In genomic region chr16:47037396-47037745, GRCh38 we compare ENCODE assay signal across 8 cellular contexts.
A peak's percentile ranks its signal among the peaks of the same experiment; 100 is the strongest.
DNase-seq lines count a peak whose midpoint lies in the region; ATAC-seq and TF ChIP-seq lines count a peak whose summit lies in the region.

No MANE protein-coding gene starts in this region.

- H3K4me3 ChIP-seq in CD4-positive, CD25-positive, alpha-beta regulatory T cell (ENCODE audit: low read depth, low read length), result no peak overlapping the region
- peak overlapping the region; percentile 66 for H3K4me3 ChIP-seq in HL-60 (replicated peaks; ENCODE audit: insufficient read depth, low read length)
- peak overlapping the region; percentile 68 for H3K4me3 ChIP-seq in parathyroid adenoma (ENCODE audit: low read depth, low read length)

- H3K36me3 Mint-ChIP-seq in CD4-positive, CD25-positive, alpha-beta regulatory T cell, result no peaks in the 10 kb centered on the region

- H3K27ac ChIP-seq in CD4-positive, CD25-positive, alpha-beta regulatory T cell (ENCODE audit: insufficient read depth, low read length, poor library complexity, severe bottlenecking), result no peak overlapping the region
- H3K27ac ChIP-seq in HL-60 (replicated peaks), result no peak overlapping the region
- no peak overlapping the region for H3K27ac ChIP-seq in foreskin keratinocyte
- H3K27ac ChIP-seq in parathyroid adenoma, result no peak overlapping the region

- no peaks in the 10 kb centered on the region for H3K9me3 ChIP-seq in CD4-positive, CD25-positive, alpha-beta regulatory T cell (ENCODE audit: control insufficient read depth in 2 of 2, low read length in 2 of 2)
- no peaks in the 10 kb centered on the region for H3K9me3 ChIP-seq in parathyroid adenoma (ENCODE audit: control insufficient read depth, low read length)

- peak overlapping the region; percentile 66 to 85 (median 78) for H3K4me3 Mint-ChIP-seq in CD4-positive, CD25-positive, alpha-beta regulatory T cell

- no peak overlapping the region for H3K27ac Mint-ChIP-seq in CD4-positive, CD25-positive, alpha-beta regulatory T cell

- H3K4me2 ChIP-seq in parathyroid adenoma (ENCODE audit: low read length), result peak overlapping the region; percentile 95

- no peaks in the 10 kb centered on the region for H3K36me3 ChIP-seq in CD4-positive, CD25-positive, alpha-beta regulatory T cell (ENCODE audit: control insufficient read depth, insufficient read depth, low read length)
- H3K36me3 ChIP-seq in parathyroid adenoma (ENCODE audit: control insufficient read depth, insufficient read depth, low read length), result no peaks in the 10 kb centered on the region

- H3K4me1 Mint-ChIP-seq in CD4-positive, CD25-positive, alpha-beta regulatory T cell, result peaks cover 0 to 6% (median 0%) of the 10 kb centered on the region in 4 donors

- peak overlapping the region; percentile 99 for H2AFZ ChIP-seq in parathyroid adenoma

- peak; percentile 7 for ATAC-seq in CD4-positive, CD25-positive, alpha-beta regulatory T cell (ENCODE audit: low read depth in 2 of 2)
- ATAC-seq in GM21367 (IDR thresholded peaks at IDR 0.05; ENCODE audit: unreplicated experiment), result peak; percentile 18
- ATAC-seq in foreskin keratinocyte, result peak; percentile 50

- peaks cover 0 to 2% (median 0%) of the 10 kb centered on the region in 7 donors for H3K9me3 Mint-ChIP-seq in CD4-positive, CD25-positive, alpha-beta regulatory T cell

- DNase-seq in CD4-positive, CD25-positive, alpha-beta regulatory T cell, result peak in 1 of 3 donors; percentile 30
- DNase-seq in HL-60 (ENCODE audit: low read depth in 1 of 2, low spot score in 1 of 2), result peak in 1 of 2 experiments; percentile 9
- peak; percentile 23 for DNase-seq in activated CD8-positive, alpha-beta memory T cell treated with anti-CD3 and anti-CD28 coated beads, Interleukin-2, amount 50 U/mL, for 4 hours
- no peak for DNase-seq in foreskin keratinocyte
- DNase-seq in islet precursor cell, result no peak
- no peak for DNase-seq in kidney glomerular epithelial cell (lab: John Stamatoyannopoulos, UW)

- H3K27me3 ChIP-seq in CD4-positive, CD25-positive, alpha-beta regulatory T cell (ENCODE audit: control insufficient read depth, insufficient read depth, low read length), result no peaks in the 10 kb centered on the region
- H3K27me3 ChIP-seq in HL-60 (ENCODE audit: insufficient read depth, poor library complexity, severe bottlenecking) (no peaks in the 10 kb centered on the region), foreskin keratinocyte (peaks cover 4% of the 10 kb centered on the region), parathyroid adenoma (ENCODE audit: control insufficient read depth, insufficient read depth, low read length) (no peaks in the 10 kb centered on the region)

- H3K27me3 Mint-ChIP-seq in CD4-positive, CD25-positive, alpha-beta regulatory T cell, result no peaks in the 10 kb centered on the region

- H3K4me1 ChIP-seq in CD4-positive, CD25-positive, alpha-beta regulatory T cell (ENCODE audit: control insufficient read depth, insufficient read depth, low read length, poor library complexity, severe bottlenecking), result peaks cover 5% of the 10 kb centered on the region
- H3K4me1 ChIP-seq in foreskin keratinocyte (no peaks in the 10 kb centered on the region), parathyroid adenoma (no peaks in the 10 kb centered on the region)

- H3K79me2 ChIP-seq in parathyroid adenoma, result no peaks in the 10 kb centered on the region

- TF ChIP-seq CTCF in HL-60 (IDR thresholded peaks at IDR 0.05; ENCODE audit: insufficient read depth, low read length), result no peak
- no peak for TF ChIP-seq CTCF in foreskin keratinocyte (conservative IDR thresholded peaks at IDR 0.05)
- TF ChIP-seq CTCF in parathyroid adenoma (IDR thresholded peaks at IDR 0.05), result no peak

- no peak overlapping the region for H3K9ac ChIP-seq in parathyroid adenoma
